ENCODE assay signal across 17 cellular contexts in the genomic region with DNA sequence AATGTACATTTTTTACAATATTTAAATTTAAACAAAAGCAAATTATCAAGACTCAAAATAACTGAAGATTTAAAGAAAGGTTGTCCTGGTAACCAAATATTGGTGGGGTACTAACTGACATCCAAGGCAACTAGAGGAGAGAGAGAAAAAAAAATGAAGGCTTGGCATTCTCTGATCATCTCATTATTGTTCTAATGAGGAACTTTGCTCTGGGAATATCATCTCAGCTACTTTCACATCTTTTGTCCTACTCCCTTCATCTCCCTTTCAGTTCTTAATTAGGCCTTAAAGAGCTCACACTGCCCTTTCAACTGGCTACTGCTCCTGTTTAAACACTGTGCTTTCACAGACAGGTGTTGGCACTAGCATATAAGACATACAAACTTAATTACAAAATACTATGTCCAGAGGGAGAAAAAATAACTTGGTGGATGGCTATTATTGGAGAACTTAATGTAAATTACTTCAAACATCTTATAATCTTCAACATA. TPM values are rescaled to one million over a fixed set of nuclear protein-coding genes. Genes with fewer than 3 reads are reported as not detected.
DNase-seq lines count a peak whose midpoint lies in the region; ATAC-seq and TF ChIP-seq lines count a peak whose summit lies in the region.
"Had no signal": no experiment of that assay in that cellular context is flagged by ENCODE, and none has a peak within 500 bp of the region (broad histone marks: within the 10 kb centered on the region; RNA-seq: fewer than 3 reads in every experiment).

No MANE protein-coding gene starts in this region.

- H3K4me3 ChIP-seq in GM06990 (replicated peaks; ENCODE audit: low read depth, low read length), result no peak overlapping the region
- H3K4me3 ChIP-seq in GM23338, result no peak overlapping the region
- H3K4me3 ChIP-seq in endodermal cell (ENCODE audit: low read length), result no peak overlapping the region
- H3K4me3 ChIP-seq in adrenal gland, result no peak overlapping the region
- no peak overlapping the region for H3K4me3 ChIP-seq in PC-3 (ENCODE audit: low read length)
- H3K4me3 ChIP-seq: K562 had no signal

- ATAC-seq in GM23338, result no peak
- ATAC-seq in T-helper 17 cell, result no peak
- ATAC-seq in PC-3, result no peak
- ATAC-seq: K562, Right ventricle myocardium inferior had no signal

- no peaks in the 10 kb centered on the region for H3K9me2 ChIP-seq in GM23338 (ENCODE audit: insufficient read depth)
- H3K9me2 ChIP-seq in PC-3 (replicated peaks; ENCODE audit: low read length), result no peaks in the 10 kb centered on the region

- no peak overlapping the region for H3K9ac ChIP-seq in endodermal cell (ENCODE audit: extremely low read depth, low read length, poor library complexity, severe bottlenecking)
- H3K9ac ChIP-seq in PC-3 (ENCODE audit: low read length), result no peak overlapping the region

- H3K27me3 Mint-ChIP-seq in GM23338 (ENCODE audit: insufficient read depth, low read depth, poor library complexity) (peaks cover 2% of the 10 kb centered on the region), endodermal cell (ENCODE audit: insufficient read depth) (no peaks in the 10 kb centered on the region), T-helper 17 cell (no peaks in the 10 kb centered on the region), type B pancreatic cell (no peaks in the 10 kb centered on the region)

- H3K79me2 ChIP-seq in GM23338 (replicated peaks; ENCODE audit: insufficient read depth) (no peaks in the 10 kb centered on the region), PC-3 (ENCODE audit: low read length) (no peaks in the 10 kb centered on the region)

- H3K27ac Mint-ChIP-seq in GM23338 (0 out of 2 replicates have a peak overlapping the region, but pooled peaks have one; percentile 32), endodermal cell (peak overlapping the region; percentile 44), T-helper 17 cell (no peak overlapping the region), type B pancreatic cell (no peak overlapping the region)

- H4K20me1 ChIP-seq in GM23338 (replicated peaks; ENCODE audit: insufficient read depth), result no peaks in the 10 kb centered on the region
- H4K20me1 ChIP-seq in PC-3 (ENCODE audit: low read length), result no peaks in the 10 kb centered on the region

- H2AFZ ChIP-seq in GM23338 (no peak overlapping the region), PC-3 (ENCODE audit: low read length) (no peak overlapping the region)

- POLR2A ChIA-PET in PC-3 (lab: Charles Lee; ENCODE audit: unreplicated experiment), result no interaction called here

- H3K36me3 ChIP-seq in GM06990 (ENCODE audit: control insufficient read depth, insufficient read depth, low read length) (no peaks in the 10 kb centered on the region), GM23338 (ENCODE audit: insufficient read depth) (no peaks in the 10 kb centered on the region), endodermal cell (ENCODE audit: control insufficient read depth, insufficient read depth, low read length) (peaks cover 1% of the 10 kb centered on the region), adrenal gland (replicated peaks in 1 of 2) (peaks cover 0 to 5% of the 10 kb centered on the region in 2 donors), PC-3 (ENCODE audit: low read depth, low read length) (no peaks in the 10 kb centered on the region)

- peak; percentile 3 for DNase-seq in GM06990 (ENCODE audit: extremely low read depth, insufficient read length)
- DNase-seq in GM23338 (ENCODE audit: low spot score), result no peak
- DNase-seq in NCI-H69 (lab: John Stamatoyannopoulos, UW), result peak; percentile 81
- DNase-seq in endodermal cell, result no peak
- no peak for DNase-seq in T-helper 17 cell
- no peak for DNase-seq in adrenal gland
- no peak for DNase-seq in type B pancreatic cell (ENCODE audit: extremely low spot score, unreplicated experiment)
- DNase-seq in PC-3, result no peak
- DNase-seq: C1 segment of cervical spinal cord, GDM1, MV-4-11, NCI-H1417 treated with DMSO at 0.1 percent for 48 hours, NCI-H2029 treated with DMSO at 0.1 percent for 48 hours, NCI-H510A, SW 1271 had no signal

- H3K27me3 ChIP-seq in GM06990 (replicated peaks; ENCODE audit: control insufficient read depth, insufficient read depth, low read length) (no peaks in the 10 kb centered on the region), GM23338 (ENCODE audit: insufficient read depth) (no peaks in the 10 kb centered on the region), endodermal cell (ENCODE audit: control insufficient read depth, insufficient read depth, low read length, poor library complexity, severe bottlenecking) (no peaks in the 10 kb centered on the region), adrenal gland (no peaks in the 10 kb centered on the region), PC-3 (ENCODE audit: low read length) (no peaks in the 10 kb centered on the region)

- H3K4me3 Mint-ChIP-seq in GM23338 (no peak overlapping the region), endodermal cell (no peak overlapping the region), T-helper 17 cell (no peak overlapping the region), type B pancreatic cell (no peak overlapping the region)

- no peak for TF ChIP-seq CTCF in GM06990 (IDR thresholded peaks at IDR 0.05; ENCODE audit: insufficient read depth, low read length, poor library complexity, severe bottlenecking)
- TF ChIP-seq CTCF in GM23338 (conservative IDR thresholded peaks at IDR 0.05; ENCODE audit: low read depth in 2 of 2), result no peak
- no peak for TF ChIP-seq CTCF in endodermal cell (conservative IDR thresholded peaks at IDR 0.05)
- no peak for TF ChIP-seq CTCF in adrenal gland (IDR thresholded peaks at IDR 0.05)
- no peak for TF ChIP-seq CTCF in type B pancreatic cell (conservative IDR thresholded peaks at IDR 0.05)
- TF ChIP-seq CTCF in PC-3 (conservative IDR thresholded peaks at IDR 0.05; ENCODE audit: low read depth, low read length), result no peak

- H3K9me3 Mint-ChIP-seq in GM23338, result no peaks in the 10 kb centered on the region
- H3K9me3 Mint-ChIP-seq in endodermal cell, result no peaks in the 10 kb centered on the region
- no peaks in the 10 kb centered on the region for H3K9me3 Mint-ChIP-seq in type B pancreatic cell

- H3K4me1 Mint-ChIP-seq in GM23338, result peaks cover 33% of the 10 kb centered on the region
- H3K4me1 Mint-ChIP-seq in endodermal cell, result peaks cover 46% of the 10 kb centered on the region
- H3K4me1 Mint-ChIP-seq in T-helper 17 cell, result peaks cover 7% of the 10 kb centered on the region
- peaks cover 14% of the 10 kb centered on the region for H3K4me1 Mint-ChIP-seq in type B pancreatic cell (ENCODE audit: unreplicated experiment)

- H3K4me1 ChIP-seq in GM23338 (ENCODE audit: insufficient read depth) (peaks cover 7% of the 10 kb centered on the region; the same call in 1 of the 2 replicates), endodermal cell (ENCODE audit: control insufficient read depth, insufficient read depth, low read length) (peaks cover 12% of the 10 kb centered on the region), adrenal gland (replicated peaks in 1 of 2) (no peaks in the 10 kb centered on the region), PC-3 (ENCODE audit: insufficient read depth, low read length) (no peaks in the 10 kb centered on the region)

- CTCF ChIA-PET in PC-3 (lab: Charles Lee), result no interaction called here

- H3F3A ChIP-seq in GM23338 (replicated peaks; ENCODE audit: low read depth) (no peaks in the 10 kb centered on the region), PC-3 (ENCODE audit: low read length, unreplicated experiment) (no peaks in the 10 kb centered on the region)

- H3K27ac ChIP-seq in GM23338 (ENCODE audit: low read depth) (no peak overlapping the region), endodermal cell (ENCODE audit: low read depth, low read length) (no peak overlapping the region), adrenal gland (no peak overlapping the region), PC-3 (ENCODE audit: low read length) (no peak overlapping the region)

- H3K4me2 ChIP-seq in GM23338, result no peak overlapping the region
- no peak overlapping the region for H3K4me2 ChIP-seq in PC-3 (ENCODE audit: low read length)

- intact Hi-C loops in adrenal gland (cut with DNase I), result no loop called here
- intact Hi-C loops in PC-3 (cut with micrococcal nuclease), result no loop called here

- TF ChIP-seq POLR2A in adrenal gland (IDR thresholded peaks at IDR 0.05), result no peak

- BruUV-seq in PC-3 (replicated peaks; lab: Mats Ljungman, UMichigan), result no TSS peak

- H3K36me3 Mint-ChIP-seq in GM23338 (ENCODE audit: low read depth) (no peaks in the 10 kb centered on the region), endodermal cell (ENCODE audit: low read depth) (peaks cover 4% of the 10 kb centered on the region), T-helper 17 cell (ENCODE audit: low read depth) (peaks cover 6% of the 10 kb centered on the region), type B pancreatic cell (peaks cover 23% of the 10 kb centered on the region)

- H3K9me3 ChIP-seq in endodermal cell (ENCODE audit: control insufficient read depth, low read length), result no peaks in the 10 kb centered on the region
- H3K9me3 ChIP-seq in T-helper 17 cell (ENCODE audit: control insufficient read depth, low read length, poor library complexity, severe bottlenecking), result no peaks in the 10 kb centered on the region
- no peaks in the 10 kb centered on the region for H3K9me3 ChIP-seq in adrenal gland (replicated peaks in 1 of 3)
- no peaks in the 10 kb centered on the region for H3K9me3 ChIP-seq in PC-3 (ENCODE audit: low read length)

TF ChIP-seq in GM23338, 12 proteins besides CTCF, POLR2A, EP300 and RAD21 (continues in another document):
- no peak for TF ChIP-seq ZNF331 (CRISPR knock-in tag; IDR thresholded peaks at IDR 0.05; ENCODE audit: low read depth)

RNA-seq across cellular contexts. Expression of gene RAB11FIP2, which starts 33.6 kb away (rescaled TPM):
- total RNA-seq in GM23338 (2014; rRNA removed; shearing (Covaris generic)), result 13.4 and 17.6 TPM in 2 replicates
- 16.1 and 16.5 TPM in 2 replicates for polyA plus RNA-seq in GM23338 (2016; fragmentation: Nextera tagmentation; extraction: Ambion mirVana)
- 10 to 100 TPM; 21.9 TPM for total RNA-seq in endodermal cell
- polyA plus RNA-seq in endodermal cell (2013, experiment 1 of 2), result 13.7 TPM
- 15.2 TPM for polyA plus RNA-seq in endodermal cell (2013, experiment 2 of 2)
- 10 to 100 TPM; 19.5 to 29.5 TPM for total RNA-seq in T-helper 17 cell
- 10 to 100 TPM; 12.4 to 30.8 (median 17.7) TPM for total RNA-seq in adrenal gland
- 10 to 100 TPM in 1 of 3 donors, 1 to 10 TPM in 2; 1.8 to 19.2 (median 2.9) TPM for polyA plus RNA-seq in adrenal gland
- total RNA-seq in type B pancreatic cell (ENCODE audit: low replicate concordance), result 11.4 and 20.6 TPM in 2 replicates
- 4.4 and 8.2 TPM in 2 replicates for total RNA-seq in PC-3 (2014; rRNA removed)

Comparison
In these comparisons a context has a peak if more than half of its experiments do, and no peak if none do; other contexts are left out.
1. DNase-seq: peak in GM06990 (single experiment) and NCI-H69 (single experiment); none in GM23338 (single experiment), endodermal cell (single experiment), T-helper 17 cell (0 of 3), adrenal gland (0 of 7), type B pancreatic cell (single experiment) and PC-3 (single experiment).
2. H3K27ac Mint-ChIP-seq: peak in GM23338 (single experiment) and endodermal cell (single experiment); none in T-helper 17 cell (single experiment) and type B pancreatic cell (single experiment).